ENCODE assay signal across 1 cellular context in the genomic region with DNA sequence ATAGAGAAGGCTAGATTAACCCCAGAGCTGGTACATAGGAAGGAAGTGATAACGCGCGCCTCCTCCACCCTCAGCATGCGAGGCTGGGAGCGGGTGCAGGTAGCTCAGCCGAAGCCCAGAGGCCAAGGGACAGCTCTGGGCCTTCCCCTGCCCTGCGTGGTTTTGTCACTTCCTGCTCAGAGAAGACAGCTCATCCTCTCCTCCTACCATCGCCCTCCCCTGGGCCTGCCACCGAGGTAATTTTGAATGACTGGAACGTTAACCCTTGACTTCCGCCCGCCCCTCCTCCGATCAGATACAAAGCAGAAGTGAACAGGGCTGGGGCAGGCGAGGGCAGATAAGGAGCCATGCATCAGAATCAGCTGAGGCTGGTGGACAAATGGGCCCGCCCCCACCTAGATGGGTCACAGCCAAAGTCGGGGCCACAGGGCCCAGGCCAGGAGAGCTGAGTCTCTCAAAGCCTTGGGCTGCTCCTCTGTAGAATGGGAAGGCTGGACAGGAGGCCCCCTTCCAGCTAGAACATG.
A peak's percentile ranks its signal among the peaks of the same experiment; 100 is the strongest.
TF ChIP-seq lines count a peak whose summit lies in the region.

No MANE protein-coding gene starts in this region.

TF ChIP-seq in K562, 482 proteins besides CTCF, POLR2A, EP300 and RAD21 (continued from another document and continues in another):
- TF ChIP-seq ZFPM2 (CRISPR knock-in tag; IDR thresholded peaks at IDR 0.05), result no peak
- TF ChIP-seq PHF20 (IDR thresholded peaks at IDR 0.05; ENCODE audit: partially characterized antibody), result no peak
- TF ChIP-seq YBX1 (IDR thresholded peaks at IDR 0.05), result no peak
- no peak for TF ChIP-seq XRCC3 (IDR thresholded peaks at IDR 0.05)
- peak; percentile 36 to 53; a peak in 1 of 4 replicates for TF ChIP-seq FOXK2 (conservative IDR thresholded peaks at IDR 0.05 in 1 of 2, IDR thresholded peaks at IDR 0.05 in 1 of 2; ENCODE audit: low read depth in 2 of 2)
- no peak for TF ChIP-seq SMAD2 (IDR thresholded peaks at IDR 0.05; ENCODE audit: low read depth, low read length)
- peak; percentile 88 for TF ChIP-seq NFIC (IDR thresholded peaks at IDR 0.05)
- TF ChIP-seq, protein P1, sequence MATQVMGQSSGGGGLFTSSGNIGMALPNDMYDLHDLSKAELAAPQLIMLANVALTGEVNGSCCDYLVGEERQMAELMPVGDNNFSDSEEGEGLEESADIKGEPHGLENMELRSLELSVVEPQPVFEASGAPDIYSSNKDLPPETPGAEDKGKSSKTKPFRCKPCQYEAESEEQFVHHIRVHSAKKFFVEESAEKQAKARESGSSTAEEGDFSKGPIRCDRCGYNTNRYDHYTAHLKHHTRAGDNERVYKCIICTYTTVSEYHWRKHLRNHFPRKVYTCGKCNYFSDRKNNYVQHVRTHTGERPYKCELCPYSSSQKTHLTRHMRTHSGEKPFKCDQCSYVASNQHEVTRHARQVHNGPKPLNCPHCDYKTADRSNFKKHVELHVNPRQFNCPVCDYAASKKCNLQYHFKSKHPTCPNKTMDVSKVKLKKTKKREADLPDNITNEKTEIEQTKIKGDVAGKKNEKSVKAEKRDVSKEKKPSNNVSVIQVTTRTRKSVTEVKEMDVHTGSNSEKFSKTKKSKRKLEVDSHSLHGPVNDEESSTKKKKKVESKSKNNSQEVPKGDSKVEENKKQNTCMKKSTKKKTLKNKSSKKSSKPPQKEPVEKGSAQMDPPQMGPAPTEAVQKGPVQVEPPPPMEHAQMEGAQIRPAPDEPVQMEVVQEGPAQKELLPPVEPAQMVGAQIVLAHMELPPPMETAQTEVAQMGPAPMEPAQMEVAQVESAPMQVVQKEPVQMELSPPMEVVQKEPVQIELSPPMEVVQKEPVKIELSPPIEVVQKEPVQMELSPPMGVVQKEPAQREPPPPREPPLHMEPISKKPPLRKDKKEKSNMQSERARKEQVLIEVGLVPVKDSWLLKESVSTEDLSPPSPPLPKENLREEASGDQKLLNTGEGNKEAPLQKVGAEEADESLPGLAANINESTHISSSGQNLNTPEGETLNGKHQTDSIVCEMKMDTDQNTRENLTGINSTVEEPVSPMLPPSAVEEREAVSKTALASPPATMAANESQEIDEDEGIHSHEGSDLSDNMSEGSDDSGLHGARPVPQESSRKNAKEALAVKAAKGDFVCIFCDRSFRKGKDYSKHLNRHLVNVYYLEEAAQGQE (CRISPR knock-in tag; IDR thresholded peaks at IDR 0.05; ENCODE audit: low read depth), result no peak
- TF ChIP-seq BDP1 (IDR thresholded peaks at IDR 0.05; ENCODE audit: insufficient read depth, insufficient read length), result no peak
- no peak for TF ChIP-seq ZNF766 (CRISPR knock-in tag; conservative IDR thresholded peaks at IDR 0.05)
- TF ChIP-seq, protein P2, sequence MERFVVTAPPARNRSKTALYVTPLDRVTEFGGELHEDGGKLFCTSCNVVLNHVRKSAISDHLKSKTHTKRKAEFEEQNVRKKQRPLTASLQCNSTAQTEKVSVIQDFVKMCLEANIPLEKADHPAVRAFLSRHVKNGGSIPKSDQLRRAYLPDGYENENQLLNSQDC (CRISPR knock-in tag; IDR thresholded peaks at IDR 0.05), result no peak
- no peak for TF ChIP-seq CHD4 (IDR thresholded peaks at IDR 0.05; ENCODE audit: insufficient read depth, insufficient replicate concordance, low read depth, low read length, poor library complexity, severe bottlenecking)
- TF ChIP-seq ZNF224 (CRISPR knock-in tag; IDR thresholded peaks at IDR 0.05), result no peak
- TF ChIP-seq DPF2 (IDR thresholded peaks at IDR 0.05), result peak; percentile 93
- no peak for TF ChIP-seq ETS2 (tag; IDR thresholded peaks at IDR 0.05; ENCODE audit: borderline replicate concordance, poor library complexity, severe bottlenecking)
- TF ChIP-seq, protein P3, sequence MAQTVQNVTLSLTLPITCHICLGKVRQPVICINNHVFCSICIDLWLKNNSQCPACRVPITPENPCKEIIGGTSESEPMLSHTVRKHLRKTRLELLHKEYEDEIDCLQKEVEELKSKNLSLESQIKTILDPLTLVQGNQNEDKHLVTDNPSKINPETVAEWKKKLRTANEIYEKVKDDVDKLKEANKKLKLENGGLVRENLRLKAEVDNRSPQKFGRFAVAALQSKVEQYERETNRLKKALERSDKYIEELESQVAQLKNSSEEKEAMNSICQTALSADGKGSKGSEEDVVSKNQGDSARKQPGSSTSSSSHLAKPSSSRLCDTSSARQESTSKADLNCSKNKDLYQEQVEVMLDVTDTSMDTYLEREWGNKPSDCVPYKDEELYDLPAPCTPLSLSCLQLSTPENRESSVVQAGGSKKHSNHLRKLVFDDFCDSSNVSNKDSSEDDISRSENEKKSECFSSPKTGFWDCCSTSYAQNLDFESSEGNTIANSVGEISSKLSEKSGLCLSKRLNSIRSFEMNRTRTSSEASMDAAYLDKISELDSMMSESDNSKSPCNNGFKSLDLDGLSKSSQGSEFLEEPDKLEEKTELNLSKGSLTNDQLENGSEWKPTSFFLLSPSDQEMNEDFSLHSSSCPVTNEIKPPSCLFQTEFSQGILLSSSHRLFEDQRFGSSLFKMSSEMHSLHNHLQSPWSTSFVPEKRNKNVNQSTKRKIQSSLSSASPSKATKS (CRISPR knock-in tag; IDR thresholded peaks at IDR 0.05), result no peak
- no peak for TF ChIP-seq SNRNP70 (optimal IDR thresholded peaks at IDR 0.05; ENCODE audit: low read depth, low read length)
- no peak for TF ChIP-seq TSC22D4 (tag; IDR thresholded peaks at IDR 0.05)
- TF ChIP-seq KLF1 (tag; IDR thresholded peaks at IDR 0.05), result no peak
- TF ChIP-seq KDM2B (CRISPR knock-in tag; IDR thresholded peaks at IDR 0.05), result no peak
- TF ChIP-seq, protein P4, sequence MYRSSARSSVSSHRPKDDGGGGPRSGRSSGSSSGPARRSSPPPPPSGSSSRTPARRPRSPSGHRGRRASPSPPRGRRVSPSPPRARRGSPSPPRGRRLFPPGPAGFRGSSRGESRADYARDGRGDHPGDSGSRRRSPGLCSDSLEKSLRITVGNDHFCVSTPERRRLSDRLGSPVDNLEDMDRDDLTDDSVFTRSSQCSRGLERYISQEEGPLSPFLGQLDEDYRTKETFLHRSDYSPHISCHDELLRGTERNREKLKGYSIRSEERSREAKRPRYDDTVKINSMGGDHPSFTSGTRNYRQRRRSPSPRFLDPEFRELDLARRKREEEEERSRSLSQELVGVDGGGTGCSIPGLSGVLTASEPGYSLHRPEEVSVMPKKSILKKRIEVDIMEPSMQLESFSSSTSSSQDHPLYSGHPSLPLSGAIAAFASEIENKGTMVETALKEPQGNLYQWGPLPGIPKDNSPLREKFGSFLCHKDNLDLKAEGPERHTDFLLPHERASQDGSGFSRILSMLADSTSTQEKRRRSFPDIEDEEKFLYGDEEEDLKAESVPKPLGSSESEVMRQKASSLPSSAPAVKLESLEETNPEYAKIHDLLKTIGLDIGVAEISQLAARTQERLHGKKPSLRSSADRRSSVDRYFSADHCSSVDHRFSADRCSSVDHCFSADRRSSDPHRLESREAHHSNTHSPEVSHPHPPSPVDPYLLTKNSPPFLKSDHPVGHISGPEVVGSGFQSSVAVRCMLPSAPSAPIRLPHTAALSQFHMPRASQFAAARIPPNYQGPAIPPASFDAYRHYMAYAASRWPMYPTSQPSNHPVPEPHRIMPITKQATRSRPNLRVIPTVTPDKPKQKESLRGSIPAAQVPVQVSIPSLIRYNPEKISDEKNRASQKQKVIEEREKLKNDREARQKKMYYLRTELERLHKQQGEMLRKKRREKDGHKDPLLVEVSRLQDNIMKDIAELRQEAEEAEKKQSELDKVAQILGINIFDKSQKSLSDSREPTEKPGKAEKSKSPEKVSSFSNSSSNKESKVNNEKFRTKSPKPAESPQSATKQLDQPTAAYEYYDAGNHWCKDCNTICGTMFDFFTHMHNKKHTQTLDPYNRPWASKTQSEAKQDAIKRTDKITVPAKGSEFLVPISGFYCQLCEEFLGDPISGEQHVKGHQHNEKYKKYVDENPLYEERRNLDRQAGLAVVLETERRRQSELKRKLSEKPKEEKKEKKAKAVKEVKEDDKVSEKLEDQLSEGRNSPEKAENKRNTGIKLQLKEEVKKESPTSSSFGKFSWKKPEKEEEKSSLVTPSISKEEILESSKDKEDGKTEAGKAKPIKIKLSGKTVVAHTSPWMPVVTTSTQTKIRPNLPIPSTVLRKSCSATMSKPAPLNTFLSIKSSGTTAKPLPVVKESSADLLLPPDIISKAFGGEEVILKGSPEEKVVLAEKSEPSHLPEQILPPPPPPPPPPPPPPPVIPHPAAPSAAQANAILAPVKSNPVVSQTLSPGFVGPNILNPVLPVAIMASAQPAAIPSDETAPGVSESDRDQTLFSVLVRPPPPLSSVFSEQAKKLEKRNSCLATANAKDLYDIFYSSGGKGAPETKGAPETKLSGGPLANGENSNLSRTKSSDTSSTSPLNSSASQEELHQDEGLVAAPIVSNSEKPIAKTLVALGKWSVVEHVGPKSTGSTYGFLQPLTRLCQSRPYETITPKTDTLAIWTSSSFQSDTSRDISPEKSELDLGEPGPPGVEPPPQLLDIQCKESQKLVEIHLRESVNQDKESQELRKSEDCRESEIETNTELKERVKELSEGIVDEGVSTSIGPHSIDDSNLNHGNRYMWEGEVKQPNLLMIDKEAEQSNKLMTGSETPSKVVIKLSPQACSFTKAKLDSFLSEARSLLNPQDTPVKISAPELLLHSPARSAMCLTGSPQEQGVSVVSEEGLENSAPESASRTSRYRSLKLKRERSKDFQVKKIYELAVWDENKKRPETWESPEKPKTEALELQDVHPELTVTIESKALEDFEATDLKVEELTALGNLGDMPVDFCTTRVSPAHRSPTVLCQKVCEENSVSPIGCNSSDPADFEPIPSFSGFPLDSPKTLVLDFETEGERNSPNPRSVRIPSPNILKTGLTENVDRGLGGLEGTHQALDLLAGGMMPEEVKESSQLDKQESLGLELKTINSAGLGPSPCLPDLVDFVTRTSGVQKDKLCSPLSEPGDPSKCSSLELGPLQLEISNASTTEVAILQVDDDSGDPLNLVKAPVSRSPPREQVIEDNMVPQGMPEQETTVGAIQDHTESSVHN (IDR thresholded peaks at IDR 0.05; ENCODE audit: borderline replicate concordance in 1 of 2, low read depth in 1 of 2), result peak in 1 of 2 experiments; percentile 87; a peak in 2 of 4 replicates
- TF ChIP-seq SIRT6 (IDR thresholded peaks at IDR 0.05; ENCODE audit: low read depth, low read length), result no peak
- TF ChIP-seq MEF2D (tag; conservative IDR thresholded peaks at IDR 0.05; ENCODE audit: low read depth), result no peak
- TF ChIP-seq CAMTA2 (CRISPR knock-in tag; conservative IDR thresholded peaks at IDR 0.05), result no peak
- TF ChIP-seq ETV1 (tag; conservative IDR thresholded peaks at IDR 0.05; ENCODE audit: low read depth), result peak; percentile 93
- no peak for TF ChIP-seq SMAD3 (CRISPR knock-in tag; conservative IDR thresholded peaks at IDR 0.05)
- 0 out of 2 replicates have a peak, but pooled peaks have one; percentile 58 for TF ChIP-seq TOE1 (IDR thresholded peaks at IDR 0.05; ENCODE audit: borderline replicate concordance)
- TF ChIP-seq TOE1 (CRISPR knock-in tag; IDR thresholded peaks at IDR 0.05; ENCODE audit: borderline replicate concordance, low read depth), result no peak
- TF ChIP-seq, protein P5, sequence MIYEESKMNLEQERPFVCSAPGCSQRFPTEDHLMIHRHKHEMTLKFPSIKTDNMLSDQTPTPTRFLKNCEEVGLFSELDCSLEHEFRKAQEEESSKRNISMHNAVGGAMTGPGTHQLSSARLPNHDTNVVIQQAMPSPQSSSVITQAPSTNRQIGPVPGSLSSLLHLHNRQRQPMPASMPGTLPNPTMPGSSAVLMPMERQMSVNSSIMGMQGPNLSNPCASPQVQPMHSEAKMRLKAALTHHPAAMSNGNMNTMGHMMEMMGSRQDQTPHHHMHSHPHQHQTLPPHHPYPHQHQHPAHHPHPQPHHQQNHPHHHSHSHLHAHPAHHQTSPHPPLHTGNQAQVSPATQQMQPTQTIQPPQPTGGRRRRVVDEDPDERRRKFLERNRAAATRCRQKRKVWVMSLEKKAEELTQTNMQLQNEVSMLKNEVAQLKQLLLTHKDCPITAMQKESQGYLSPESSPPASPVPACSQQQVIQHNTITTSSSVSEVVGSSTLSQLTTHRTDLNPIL (CRISPR knock-in tag; IDR thresholded peaks at IDR 0.05), result no peak
- TF ChIP-seq BMI1 (IDR thresholded peaks at IDR 0.05; ENCODE audit: low read length), result no peak
- TF ChIP-seq, protein P6, sequence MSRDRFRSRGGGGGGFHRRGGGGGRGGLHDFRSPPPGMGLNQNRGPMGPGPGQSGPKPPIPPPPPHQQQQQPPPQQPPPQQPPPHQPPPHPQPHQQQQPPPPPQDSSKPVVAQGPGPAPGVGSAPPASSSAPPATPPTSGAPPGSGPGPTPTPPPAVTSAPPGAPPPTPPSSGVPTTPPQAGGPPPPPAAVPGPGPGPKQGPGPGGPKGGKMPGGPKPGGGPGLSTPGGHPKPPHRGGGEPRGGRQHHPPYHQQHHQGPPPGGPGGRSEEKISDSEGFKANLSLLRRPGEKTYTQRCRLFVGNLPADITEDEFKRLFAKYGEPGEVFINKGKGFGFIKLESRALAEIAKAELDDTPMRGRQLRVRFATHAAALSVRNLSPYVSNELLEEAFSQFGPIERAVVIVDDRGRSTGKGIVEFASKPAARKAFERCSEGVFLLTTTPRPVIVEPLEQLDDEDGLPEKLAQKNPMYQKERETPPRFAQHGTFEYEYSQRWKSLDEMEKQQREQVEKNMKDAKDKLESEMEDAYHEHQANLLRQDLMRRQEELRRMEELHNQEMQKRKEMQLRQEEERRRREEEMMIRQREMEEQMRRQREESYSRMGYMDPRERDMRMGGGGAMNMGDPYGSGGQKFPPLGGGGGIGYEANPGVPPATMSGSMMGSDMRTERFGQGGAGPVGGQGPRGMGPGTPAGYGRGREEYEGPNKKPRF (IDR thresholded peaks at IDR 0.05; ENCODE audit: low read depth, low read length), result no peak
- TF ChIP-seq POLR2H (tag; IDR thresholded peaks at IDR 0.05; ENCODE audit: low read depth), result peak; percentile 63; the same call in 1 of the 2 replicates
- peak in 1 of 2 experiments; percentile 87; a peak in 2 of 4 replicates for TF ChIP-seq HDAC1 (IDR thresholded peaks at IDR 0.05)
- TF ChIP-seq TRIM28 (IDR thresholded peaks at IDR 0.05), result 0 out of 2 replicates have a peak, but pooled peaks have one; percentile 24
- TF ChIP-seq, protein P7, sequence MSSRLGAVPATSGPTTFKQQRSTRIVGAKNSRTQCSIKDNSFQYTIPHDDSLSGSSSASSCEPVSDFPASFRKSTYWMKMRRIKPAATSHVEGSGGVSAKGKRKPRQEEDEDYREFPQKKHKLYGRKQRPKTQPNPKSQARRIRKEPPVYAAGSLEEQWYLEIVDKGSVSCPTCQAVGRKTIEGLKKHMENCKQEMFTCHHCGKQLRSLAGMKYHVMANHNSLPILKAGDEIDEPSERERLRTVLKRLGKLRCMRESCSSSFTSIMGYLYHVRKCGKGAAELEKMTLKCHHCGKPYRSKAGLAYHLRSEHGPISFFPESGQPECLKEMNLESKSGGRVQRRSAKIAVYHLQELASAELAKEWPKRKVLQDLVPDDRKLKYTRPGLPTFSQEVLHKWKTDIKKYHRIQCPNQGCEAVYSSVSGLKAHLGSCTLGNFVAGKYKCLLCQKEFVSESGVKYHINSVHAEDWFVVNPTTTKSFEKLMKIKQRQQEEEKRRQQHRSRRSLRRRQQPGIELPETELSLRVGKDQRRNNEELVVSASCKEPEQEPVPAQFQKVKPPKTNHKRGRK (tag; IDR thresholded peaks at IDR 0.05), result no peak
- 0 out of 2 replicates have a peak, but pooled peaks have one; percentile 44 for TF ChIP-seq CREB1 (IDR thresholded peaks at IDR 0.05)
- 0 out of 2 replicates have a peak, but pooled peaks have one; percentile 15 for TF ChIP-seq CREB1 (CRISPR knock-in tag; IDR thresholded peaks at IDR 0.05)
- TF ChIP-seq TAF9B (IDR thresholded peaks at IDR 0.05; ENCODE audit: partially characterized antibody), result peak; percentile 96
- TF ChIP-seq ZNF586 (CRISPR knock-in tag; conservative IDR thresholded peaks at IDR 0.05), result no peak
